11 cellular contexts compared by ENCODE assay signal in genomic region chrX:50448565-50448964, GRCh38. TPM values are rescaled to one million over a fixed set of nuclear protein-coding genes. Genes with fewer than 3 reads are reported as not detected.
DNase-seq lines count a peak whose midpoint lies in the region; ATAC-seq, FAIRE-seq and TF ChIP-seq lines count a peak whose summit lies in the region.
"Had no signal": no experiment of that assay in that cellular context is flagged by ENCODE, and none has a peak within 500 bp of the region (broad histone marks: within the 10 kb centered on the region; RNA-seq: fewer than 3 reads in every experiment).

No MANE protein-coding gene starts in this region.

- ATAC-seq in GM18505 (IDR thresholded peaks at IDR 0.05; ENCODE audit: unreplicated experiment) (no peak), GM18867 (IDR thresholded peaks at IDR 0.05; ENCODE audit: unreplicated experiment) (no peak)
- ATAC-seq: right cardiac atrium had no signal

- TF ChIP-seq POLR2A in H54 (IDR thresholded peaks at IDR 0.05; ENCODE audit: low read depth, low read length) (no peak), GM18505 (IDR thresholded peaks at IDR 0.05; ENCODE audit: borderline replicate concordance, extremely low read depth, insufficient read depth, insufficient read length) (no peak)

- no peak for FAIRE-seq in H54 (lab: Jason Lieb, UNC)

- DNase-seq in COLO829 (ENCODE audit: low spot score), result peak; percentile 32
- DNase-seq in H54 (ENCODE audit: insufficient read length, low spot score), result peak; percentile 3
- DNase-seq in RPMI7951 (ENCODE audit: low read depth), result peak; percentile 4
- DNase-seq in iPS-NIHi11 (ENCODE audit: low spot score), result peak; percentile 7
- no peak for DNase-seq in NCI-H526 treated with DMSO at 0.1 percent for 48 hours (lab: John Stamatoyannopoulos, UW)
- DNase-seq in NCI-H1105 (lab: John Stamatoyannopoulos, UW), result no peak
- DNase-seq: right cardiac atrium had no signal

RNA-seq across cellular contexts. Expression of gene DGKK, which starts 22.1 kb away (rescaled TPM):
- total RNA-seq in RPMI7951 (2014; rRNA removed; shearing (Covaris generic)), result not detected in 2 replicates
- total RNA-seq: dermis microvascular lymphatic vessel endothelial cell, right cardiac atrium, SJCRH30 had no signal

Comparison
In these comparisons a context has a peak if more than half of its experiments do, and no peak if none do; other contexts are left out.
1. DNase-seq: peak in COLO829 (single experiment), H54 (single experiment), RPMI7951 (single experiment) and iPS-NIHi11 (single experiment); none in NCI-H526 treated with DMSO at 0.1 percent for 48 hours (single experiment) and NCI-H1105 (single experiment).